ENCODE assay signal across 9 cellular contexts in the genomic region with DNA sequence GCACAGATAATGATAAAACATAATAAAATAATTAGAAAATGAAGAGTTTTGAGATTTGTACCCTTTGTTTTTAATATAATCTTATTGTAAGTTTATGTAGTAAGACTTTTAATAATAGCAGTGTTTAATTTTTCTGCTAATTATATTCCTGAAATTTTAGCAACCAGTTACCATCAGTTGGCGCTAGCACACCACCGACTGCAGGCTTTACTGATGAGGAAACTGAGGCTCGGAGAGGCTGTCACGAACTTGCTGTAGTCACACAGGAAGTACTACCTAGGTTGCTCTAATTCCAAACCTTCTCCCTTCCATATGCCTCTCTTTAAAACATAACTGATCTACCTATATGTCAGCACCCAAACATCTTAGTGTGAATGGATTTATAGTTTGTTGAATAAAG. TPM values are rescaled to one million over a fixed set of nuclear protein-coding genes. Genes with fewer than 3 reads are reported as not detected.
DNase-seq lines count a peak whose midpoint lies in the region; ATAC-seq, FAIRE-seq and TF ChIP-seq lines count a peak whose summit lies in the region.
"Had no signal": no experiment of that assay in that cellular context is flagged by ENCODE, and none has a peak within 500 bp of the region (broad histone marks: within the 10 kb centered on the region; RNA-seq: fewer than 3 reads in every experiment).

No MANE protein-coding gene starts in this region.

- H3K9ac ChIP-seq in mammary epithelial cell (ENCODE audit: insufficient read depth, low read length): no peak overlapping the region

- H3K27me3 ChIP-seq in Caco-2 (replicated peaks; ENCODE audit: control insufficient read depth, insufficient read depth, low read length): no peaks in the 10 kb centered on the region
- H3K27me3 ChIP-seq in mammary epithelial cell (ENCODE audit: insufficient read depth, low read length): no peaks in the 10 kb centered on the region
- H3K27me3 ChIP-seq: transverse colon had no signal

- DNase-seq in Caco-2 (no peak), mammary epithelial cell (no peak), neural crest cell (ENCODE audit: low read depth, low spot score) (no peak), DMS153 (lab: John Stamatoyannopoulos, UW) (no peak), H54 (ENCODE audit: insufficient read length, low spot score) (no peak), Kasumi-1 (lab: John Stamatoyannopoulos, UW) (no peak)
- DNase-seq: transverse colon had no signal

- H3K27ac ChIP-seq in mammary epithelial cell (ENCODE audit: insufficient read depth, low read depth, low read length): no peak overlapping the region

- H3K4me1 Mint-ChIP-seq in Caco-2 (ENCODE audit: low read depth, unreplicated experiment): peaks cover 13% of the 10 kb centered on the region
- H3K4me1 Mint-ChIP-seq in IgD-negative memory B cell: peaks cover 28 to 33% (median 30%) of the 10 kb centered on the region in 3 donors
- peaks cover 28% of the 10 kb centered on the region for H3K4me1 Mint-ChIP-seq in neural crest cell

- H3K4me1 ChIP-seq in Caco-2: peaks cover 10% of the 10 kb centered on the region
- peaks cover 16% of the 10 kb centered on the region for H3K4me1 ChIP-seq in mammary epithelial cell (ENCODE audit: insufficient read depth, low read length)

- H3K9me3 Mint-ChIP-seq in Caco-2 (ENCODE audit: unreplicated experiment) (no peaks in the 10 kb centered on the region), IgD-negative memory B cell (peaks cover 0 to 6% (median 4%) of the 10 kb centered on the region in 3 donors), neural crest cell (no peaks in the 10 kb centered on the region)

- H3K27ac Mint-ChIP-seq in Caco-2 (ENCODE audit: unreplicated experiment): no peak overlapping the region
- peak overlapping the region in 2 of 3 donors; percentile 73 to 95 for H3K27ac Mint-ChIP-seq in IgD-negative memory B cell
- no peak overlapping the region for H3K27ac Mint-ChIP-seq in neural crest cell (ENCODE audit: unreplicated experiment)

- CTCF ChIA-PET in Caco-2 (lab: Charles Lee) (no interaction called here), mammary epithelial cell (lab: Charles Lee; ENCODE audit: low non-redundant PET) (no interaction called here)

- FAIRE-seq in H54 (lab: Jason Lieb, UNC): no peak

- BruUV-seq in Caco-2 (replicated peaks; lab: Mats Ljungman, UMichigan) (no TSS peak), mammary epithelial cell (replicated peaks; lab: Mats Ljungman, UMichigan) (no TSS peak)

- H3K27me3 Mint-ChIP-seq in Caco-2 (ENCODE audit: insufficient read depth, unreplicated experiment) (no peaks in the 10 kb centered on the region), IgD-negative memory B cell (peaks cover 9% of the 10 kb centered on the region), neural crest cell (ENCODE audit: low read depth) (no peaks in the 10 kb centered on the region)

- peak overlapping the region; percentile 97 for H2AFZ ChIP-seq in mammary epithelial cell (ENCODE audit: low read depth, low read length)

- H3K9me3 ChIP-seq in Caco-2 (no peaks in the 10 kb centered on the region), mammary epithelial cell (replicated peaks; ENCODE audit: insufficient read depth, low read length) (no peaks in the 10 kb centered on the region)
- H3K9me3 ChIP-seq: transverse colon had no signal

- no peak overlapping the region for H3K4me3 ChIP-seq in Caco-2 (ENCODE audit: low read depth, low read length)
- H3K4me3 ChIP-seq in mammary epithelial cell (replicated peaks in 1 of 3; ENCODE audit: insufficient read depth in 1 of 3, low read depth in 2 of 3, low read length in 3 of 3): no peak overlapping the region

- H3K36me3 Mint-ChIP-seq in Caco-2 (ENCODE audit: insufficient read depth, unreplicated experiment): peaks cover 4% of the 10 kb centered on the region
- no peaks in the 10 kb centered on the region for H3K36me3 Mint-ChIP-seq in IgD-negative memory B cell
- H3K36me3 Mint-ChIP-seq in neural crest cell (ENCODE audit: low read depth): no peaks in the 10 kb centered on the region

- no peak for TF ChIP-seq POLR2A in H54 (IDR thresholded peaks at IDR 0.05; ENCODE audit: low read depth, low read length)

- no peaks in the 10 kb centered on the region for H4K20me1 ChIP-seq in mammary epithelial cell (ENCODE audit: insufficient read depth, low read length)

- dilution Hi-C loops in mammary epithelial cell (cut with HindIII; ENCODE audit: low sequenced_read_pairs): no loop called here

- ATAC-seq in HG03520 (IDR thresholded peaks at IDR 0.05; ENCODE audit: unreplicated experiment): no peak

- POLR2A ChIA-PET in Caco-2 (lab: Charles Lee): interaction anchor here (0.6 kb wide), 1 partner anchor 182 kb away, joined by 7 read pairs; no protein-coding TSS in a partner anchor

- H3K4me3 Mint-ChIP-seq in Caco-2 (ENCODE audit: unreplicated experiment) (peak overlapping the region; percentile 96), IgD-negative memory B cell (peak overlapping the region; percentile 92 to 98 (median 96)), neural crest cell (peak overlapping the region; percentile 91)

- in situ Hi-C loops in mammary epithelial cell (cut with MboI; ENCODE audit: low sequenced_read_pairs in 2 of 2): no loop called here

- 81% methylated on average over 4 of the region's 4 CpGs for WGBS in mammary epithelial cell (ENCODE audit: low coverage, missing lambda C conversion rate)

- TF ChIP-seq CTCF in Caco-2 (IDR thresholded peaks at IDR 0.05; ENCODE audit: insufficient read depth in 1 of 2, low read depth in 1 of 2, low read length in 1 of 2, severe bottlenecking in 1 of 2, unreplicated experiment in 1 of 2) (no peak), mammary epithelial cell (conservative IDR thresholded peaks at IDR 0.05 in 1 of 2, IDR thresholded peaks at IDR 0.05 in 1 of 2; ENCODE audit: extremely low read depth in 1 of 2, insufficient read depth in 1 of 2, low read depth in 1 of 2, low read length in 2 of 2) (no peak), neural crest cell (conservative IDR thresholded peaks at IDR 0.05) (no peak)

- intact Hi-C loops in Caco-2 (cut with micrococcal nuclease; ENCODE audit: unreplicated experiment): no loop called here
- intact Hi-C loops in mammary epithelial cell (cut with micrococcal nuclease): loop anchor here (5.0 to 10.0 kb wide), 4 partner anchors 51 to 533 kb away; no protein-coding TSS in a partner anchor

- peaks cover 35% of the 10 kb centered on the region for H3K79me2 ChIP-seq in mammary epithelial cell (ENCODE audit: insufficient read depth, low read length)

- H3K4me2 ChIP-seq in mammary epithelial cell (ENCODE audit: insufficient read depth, low read depth, low read length): peak overlapping the region; percentile 95

- H3K36me3 ChIP-seq in Caco-2 (ENCODE audit: control insufficient read depth, insufficient read depth, low read length) (no peaks in the 10 kb centered on the region), mammary epithelial cell (ENCODE audit: insufficient read depth, low read length) (peaks cover 2% of the 10 kb centered on the region)
- H3K36me3 ChIP-seq: transverse colon had no signal

RNA-seq across cellular contexts. Expression of gene RFXAP, which starts 1.0 kb away (rescaled TPM):
- total RNA-seq in Caco-2 (2022) (8.7 and 11.5 TPM in 2 replicates), mammary epithelial cell (1 to 10 TPM; 3.3 to 4.4 TPM), neural crest cell (13.9 and 17.1 TPM in 2 replicates)
- polyA plus RNA-seq in IgD-negative memory B cell (5.1 TPM), mammary epithelial cell (1.6 TPM)
- polyA minus RNA-seq in mammary epithelial cell: not detected

Comparison
In these comparisons a context has a peak if more than half of its experiments do, and no peak if none do; other contexts are left out.
1. H3K27ac Mint-ChIP-seq: peak in IgD-negative memory B cell (2 of 3); none in Caco-2 (single experiment) and neural crest cell (single experiment).
2. Peak in every context shown above with its lines, with median percentiles within 50 percentile points of each other: H3K4me3 Mint-ChIP-seq.